Comparison of ENCODE assay signal across 1 cellular context in the genomic region with DNA sequence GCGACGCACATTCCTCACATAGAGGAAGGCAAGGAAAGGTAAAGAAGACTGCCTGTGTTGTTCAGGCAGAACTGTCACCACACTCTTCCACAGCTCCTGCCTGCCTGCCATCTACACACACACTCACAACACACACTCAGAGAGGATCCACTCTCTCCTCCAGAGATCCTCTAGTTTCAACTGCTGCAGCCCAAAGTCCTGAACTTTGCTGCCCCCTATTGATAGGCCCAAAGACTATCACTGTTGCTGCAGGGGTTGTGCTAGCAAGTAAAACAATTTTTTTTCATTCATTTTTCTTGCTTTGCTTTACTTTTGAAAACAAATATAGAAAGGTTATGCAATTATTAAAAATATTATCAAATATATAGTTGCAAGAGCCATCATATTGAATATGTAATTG.
TF ChIP-seq lines count a peak whose summit lies in the region.

No MANE protein-coding gene starts in this region.

TF ChIP-seq in GM23338, 12 proteins besides CTCF, POLR2A, EP300 and RAD21 (continued from another document):
- TF ChIP-seq, protein P1, sequence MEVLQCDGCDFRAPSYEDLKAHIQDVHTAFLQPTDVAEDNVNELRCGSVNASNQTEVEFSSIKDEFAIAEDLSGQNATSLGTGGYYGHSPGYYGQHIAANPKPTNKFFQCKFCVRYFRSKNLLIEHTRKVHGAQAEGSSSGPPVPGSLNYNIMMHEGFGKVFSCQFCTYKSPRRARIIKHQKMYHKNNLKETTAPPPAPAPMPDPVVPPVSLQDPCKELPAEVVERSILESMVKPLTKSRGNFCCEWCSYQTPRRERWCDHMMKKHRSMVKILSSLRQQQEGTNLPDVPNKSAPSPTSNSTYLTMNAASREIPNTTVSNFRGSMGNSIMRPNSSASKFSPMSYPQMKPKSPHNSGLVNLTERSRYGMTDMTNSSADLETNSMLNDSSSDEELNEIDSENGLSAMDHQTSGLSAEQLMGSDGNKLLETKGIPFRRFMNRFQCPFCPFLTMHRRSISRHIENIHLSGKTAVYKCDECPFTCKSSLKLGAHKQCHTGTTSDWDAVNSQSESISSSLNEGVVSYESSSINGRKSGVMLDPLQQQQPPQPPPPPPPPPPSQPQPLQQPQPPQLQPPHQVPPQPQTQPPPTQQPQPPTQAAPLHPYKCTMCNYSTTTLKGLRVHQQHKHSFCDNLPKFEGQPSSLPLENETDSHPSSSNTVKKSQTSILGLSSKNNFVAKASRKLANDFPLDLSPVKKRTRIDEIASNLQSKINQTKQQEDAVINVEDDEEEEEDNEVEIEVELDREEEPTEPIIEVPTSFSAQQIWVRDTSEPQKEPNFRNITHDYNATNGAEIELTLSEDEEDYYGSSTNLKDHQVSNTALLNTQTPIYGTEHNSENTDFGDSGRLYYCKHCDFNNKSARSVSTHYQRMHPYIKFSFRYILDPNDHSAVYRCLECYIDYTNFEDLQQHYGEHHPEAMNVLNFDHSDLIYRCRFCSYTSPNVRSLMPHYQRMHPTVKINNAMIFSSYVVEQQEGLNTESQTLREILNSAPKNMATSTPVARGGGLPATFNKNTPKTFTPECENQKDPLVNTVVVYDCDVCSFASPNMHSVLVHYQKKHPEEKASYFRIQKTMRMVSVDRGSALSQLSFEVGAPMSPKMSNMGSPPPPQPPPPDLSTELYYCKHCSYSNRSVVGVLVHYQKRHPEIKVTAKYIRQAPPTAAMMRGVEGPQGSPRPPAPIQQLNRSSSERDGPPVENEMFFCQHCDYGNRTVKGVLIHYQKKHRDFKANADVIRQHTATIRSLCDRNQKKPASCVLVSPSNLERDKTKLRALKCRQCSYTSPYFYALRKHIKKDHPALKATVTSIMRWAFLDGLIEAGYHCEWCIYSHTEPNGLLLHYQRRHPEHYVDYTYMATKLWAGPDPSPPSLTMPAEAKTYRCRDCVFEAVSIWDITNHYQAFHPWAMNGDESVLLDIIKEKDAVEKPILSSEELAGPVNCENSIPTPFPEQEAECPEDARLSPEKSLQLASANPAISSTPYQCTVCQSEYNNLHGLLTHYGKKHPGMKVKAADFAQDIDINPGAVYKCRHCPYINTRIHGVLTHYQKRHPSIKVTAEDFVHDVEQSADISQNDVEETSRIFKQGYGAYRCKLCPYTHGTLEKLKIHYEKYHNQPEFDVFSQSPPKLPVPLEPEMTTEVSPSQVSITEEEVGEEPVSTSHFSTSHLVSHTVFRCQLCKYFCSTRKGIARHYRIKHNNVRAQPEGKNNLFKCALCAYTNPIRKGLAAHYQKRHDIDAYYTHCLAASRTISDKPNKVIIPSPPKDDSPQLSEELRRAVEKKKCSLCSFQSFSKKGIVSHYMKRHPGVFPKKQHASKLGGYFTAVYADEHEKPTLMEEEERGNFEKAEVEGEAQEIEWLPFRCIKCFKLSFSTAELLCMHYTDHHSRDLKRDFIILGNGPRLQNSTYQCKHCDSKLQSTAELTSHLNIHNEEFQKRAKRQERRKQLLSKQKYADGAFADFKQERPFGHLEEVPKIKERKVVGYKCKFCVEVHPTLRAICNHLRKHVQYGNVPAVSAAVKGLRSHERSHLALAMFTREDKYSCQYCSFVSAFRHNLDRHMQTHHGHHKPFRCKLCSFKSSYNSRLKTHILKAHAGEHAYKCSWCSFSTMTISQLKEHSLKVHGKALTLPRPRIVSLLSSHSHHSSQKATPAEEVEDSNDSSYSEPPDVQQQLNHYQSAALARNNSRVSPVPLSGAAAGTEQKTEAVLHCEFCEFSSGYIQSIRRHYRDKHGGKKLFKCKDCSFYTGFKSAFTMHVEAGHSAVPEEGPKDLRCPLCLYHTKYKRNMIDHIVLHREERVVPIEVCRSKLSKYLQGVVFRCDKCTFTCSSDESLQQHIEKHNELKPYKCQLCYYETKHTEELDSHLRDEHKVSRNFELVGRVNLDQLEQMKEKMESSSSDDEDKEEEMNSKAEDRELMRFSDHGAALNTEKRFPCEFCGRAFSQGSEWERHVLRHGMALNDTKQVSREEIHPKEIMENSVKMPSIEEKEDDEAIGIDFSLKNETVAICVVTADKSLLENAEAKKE (CRISPR knock-in tag; IDR thresholded peaks at IDR 0.05), result no peak
- TF ChIP-seq, protein P2, sequence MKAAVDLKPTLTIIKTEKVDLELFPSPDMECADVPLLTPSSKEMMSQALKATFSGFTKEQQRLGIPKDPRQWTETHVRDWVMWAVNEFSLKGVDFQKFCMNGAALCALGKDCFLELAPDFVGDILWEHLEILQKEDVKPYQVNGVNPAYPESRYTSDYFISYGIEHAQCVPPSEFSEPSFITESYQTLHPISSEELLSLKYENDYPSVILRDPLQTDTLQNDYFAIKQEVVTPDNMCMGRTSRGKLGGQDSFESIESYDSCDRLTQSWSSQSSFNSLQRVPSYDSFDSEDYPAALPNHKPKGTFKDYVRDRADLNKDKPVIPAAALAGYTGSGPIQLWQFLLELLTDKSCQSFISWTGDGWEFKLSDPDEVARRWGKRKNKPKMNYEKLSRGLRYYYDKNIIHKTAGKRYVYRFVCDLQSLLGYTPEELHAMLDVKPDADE (IDR thresholded peaks at IDR 0.05), result no peak
- TF ChIP-seq CREB1 (CRISPR knock-in tag; IDR thresholded peaks at IDR 0.05; ENCODE audit: low read depth) (no peak), JUNB (IDR thresholded peaks at IDR 0.05; ENCODE audit: unreplicated experiment) (no peak), ZNF331 (CRISPR knock-in tag; IDR thresholded peaks at IDR 0.05; ENCODE audit: low read depth) (no peak), EZH2 (IDR thresholded peaks at IDR 0.05; ENCODE audit: low read depth, unreplicated experiment) (no peak), STAT1 (IDR thresholded peaks at IDR 0.05; ENCODE audit: unreplicated experiment) (no peak), ZNF114 (CRISPR knock-in tag; IDR thresholded peaks at IDR 0.05) (no peak)
